ENCODE assay signal across 17 cellular contexts in genomic region chr5:152466079-152466745, GRCh38.
DNase-seq lines count a peak whose midpoint lies in the region; ATAC-seq, FAIRE-seq and TF ChIP-seq lines count a peak whose summit lies in the region.
"Had no signal": no experiment of that assay in that cellular context is flagged by ENCODE, and none has a peak within 500 bp of the region (broad histone marks: within the 10 kb centered on the region; RNA-seq: fewer than 3 reads in every experiment).

No MANE protein-coding gene starts in this region.

- peaks cover 2% of the 10 kb centered on the region for H3K27me3 Mint-ChIP-seq in H9 (ENCODE audit: low read depth)

- H3K79me1 ChIP-seq in H9 (ENCODE audit: insufficient read depth, low read depth, low read length, poor library complexity, severe bottlenecking) (no peaks in the 10 kb centered on the region), mesendoderm (ENCODE audit: low read length) (no peaks in the 10 kb centered on the region)

- no peak overlapping the region for H4K5ac ChIP-seq in H9 (ENCODE audit: insufficient read length, low read depth, low read length)
- H4K5ac ChIP-seq in mesendoderm (ENCODE audit: low read length), result no peak overlapping the region

- H3K4me3 Mint-ChIP-seq in H9, result no peak overlapping the region
- H3K4me3 Mint-ChIP-seq: B cell; CD8-positive, alpha-beta T cell had no signal

- H3K27ac ChIP-seq in H9 (ENCODE audit: insufficient read length, low read depth, low read length) (no peak overlapping the region), foreskin keratinocyte (no peak overlapping the region), mesendoderm (ENCODE audit: low read depth, low read length) (no peak overlapping the region), smooth muscle cell (ENCODE audit: low read depth) (no peak overlapping the region)
- H3K27ac ChIP-seq: BLaER1 treated with 17β-estradiol and CSF1 and Interleukin-3, amounts not matched to agents 10 nM and 100 nM had no signal

- intact Hi-C loops in left cardiac atrium (cut with DNase I), result no loop called here

- DNase-seq in H9, result no peak
- DNase-seq in foreskin keratinocyte, result no peak
- no peak for DNase-seq in left cardiac atrium
- DNase-seq in mesendoderm, result peak; percentile 55
- no peak for DNase-seq in DMS153 (lab: John Stamatoyannopoulos, UW)
- no peak for DNase-seq in smooth muscle cell (lab: John Stamatoyannopoulos, UW; ENCODE audit: unreplicated experiment)
- no peak for DNase-seq in urothelium cell line (ENCODE audit: low spot score)
- DNase-seq: Calu3; CD8-positive, alpha-beta T cell; DMS53; DND-41; EL; HCEC 1CT had no signal

- H4K8ac ChIP-seq in H9 (replicated peaks; ENCODE audit: insufficient read length, low read depth, low read length) (no peak overlapping the region), mesendoderm (ENCODE audit: low read depth, low read length) (no peak overlapping the region)

- H3K79me2 ChIP-seq in H9 (ENCODE audit: insufficient read depth, low read length) (no peaks in the 10 kb centered on the region), mesendoderm (ENCODE audit: control insufficient read depth, insufficient read depth, low read length) (no peaks in the 10 kb centered on the region), smooth muscle cell (ENCODE audit: low read depth) (no peaks in the 10 kb centered on the region)

- WGBS in H9 (ENCODE audit: extremely low coverage, insufficient read length, low lambda C conversion rate), result no CpG with 5 or more reads among the region's 3 CpGs
- no CpG with 5 or more reads among the region's 3 CpGs for WGBS in mesendoderm (ENCODE audit: extremely low coverage, insufficient coverage, low lambda C conversion rate)
- 80% methylated on average over 3 of the region's 3 CpGs for WGBS in smooth muscle cell (ENCODE audit: low lambda C conversion rate)

- H3K56ac ChIP-seq in H9 (ENCODE audit: insufficient read length, low read depth, low read length) (no peak overlapping the region), mesendoderm (ENCODE audit: low read length) (no peak overlapping the region)

- no peaks in the 10 kb centered on the region for H3K27me3 ChIP-seq in H9 (ENCODE audit: insufficient read depth, low read length)
- H3K27me3 ChIP-seq in foreskin keratinocyte, result peaks cover 4% of the 10 kb centered on the region
- H3K27me3 ChIP-seq in mesendoderm (ENCODE audit: insufficient read depth, low read length, poor library complexity), result no peaks in the 10 kb centered on the region
- H3K27me3 ChIP-seq in smooth muscle cell (ENCODE audit: low read depth), result no peaks in the 10 kb centered on the region
- H3K27me3 ChIP-seq: BLaER1 treated with 17β-estradiol and CSF1 and Interleukin-3, amounts not matched to agents 10 nM and 100 nM had no signal

- H3K36me3 Mint-ChIP-seq in H9 (ENCODE audit: insufficient read depth in 1 of 3, low read depth in 3 of 3), result no peaks in the 10 kb centered on the region
- H3K36me3 Mint-ChIP-seq: CD8-positive, alpha-beta T cell had no signal

- no peak overlapping the region for H2BK20ac ChIP-seq in H9 (ENCODE audit: low read depth, low read length, poor library complexity, severe bottlenecking)

- no peak for FAIRE-seq in urothelium cell line (lab: Jason Lieb, UNC)
- FAIRE-seq: GM12878, GM19239 had no signal

- H2BK15ac ChIP-seq in H9 (ENCODE audit: low read depth, low read length) (no peak overlapping the region), mesendoderm (replicated peaks; ENCODE audit: low read depth) (no peak overlapping the region)

- H3K4ac ChIP-seq in H9 (ENCODE audit: low read depth, low read length) (no peak overlapping the region), mesendoderm (ENCODE audit: low read depth, low read length) (no peak overlapping the region)

- no peaks in the 10 kb centered on the region for H3K9me3 Mint-ChIP-seq in H9
- H3K9me3 Mint-ChIP-seq: CD8-positive, alpha-beta T cell had no signal

- no peaks in the 10 kb centered on the region for H3K36me3 ChIP-seq in mesendoderm (ENCODE audit: control insufficient read depth, insufficient read depth, low read length)
- no peaks in the 10 kb centered on the region for H3K36me3 ChIP-seq in smooth muscle cell (ENCODE audit: low read depth)
- H3K36me3 ChIP-seq: BLaER1 treated with 17β-estradiol and CSF1 and Interleukin-3, amounts not matched to agents 10 nM and 100 nM had no signal

- no peak overlapping the region for H3K14ac ChIP-seq in H9 (ENCODE audit: insufficient read depth, low read length)

- peaks cover 3 to 4% of the 10 kb centered on the region in 2 experiments; a peak in 1 of 4 replicates for H3K4me1 Mint-ChIP-seq in H9
- H3K4me1 Mint-ChIP-seq: B cell had no signal

- H4K20me1 ChIP-seq in H9 (ENCODE audit: control insufficient read depth, insufficient read depth, insufficient read length), result no peaks in the 10 kb centered on the region
- H4K20me1 ChIP-seq in smooth muscle cell (ENCODE audit: low read depth), result no peaks in the 10 kb centered on the region
- H4K20me1 ChIP-seq: BLaER1 treated with 17β-estradiol and CSF1 and Interleukin-3, amounts not matched to agents 10 nM and 100 nM had no signal

- no peak overlapping the region for H4K91ac ChIP-seq in H9 (ENCODE audit: insufficient read length, low read depth, low read length)

- no peaks in the 10 kb centered on the region for H3F3A ChIP-seq in smooth muscle cell (ENCODE audit: low read depth)

- H2BK5ac ChIP-seq in H9 (ENCODE audit: insufficient read length, low read length) (no peak overlapping the region), mesendoderm (ENCODE audit: low read length) (no peak overlapping the region)

- H3K27ac Mint-ChIP-seq in H9, result no peak overlapping the region
- H3K27ac Mint-ChIP-seq: B cell; CD8-positive, alpha-beta T cell had no signal

- no peak for ATAC-seq in foreskin keratinocyte
- ATAC-seq in left cardiac atrium, result peak; percentile 65 to 89
- ATAC-seq: CD8-positive, alpha-beta T cell; GM12878 had no signal

- no peak overlapping the region for H2AK5ac ChIP-seq in H9 (ENCODE audit: insufficient read length, low read length)
- no peak overlapping the region for H2AK5ac ChIP-seq in mesendoderm (ENCODE audit: low read length)

- H3K4me1 ChIP-seq in H9 (ENCODE audit: insufficient read depth, low read length) (no peaks in the 10 kb centered on the region), foreskin keratinocyte (no peaks in the 10 kb centered on the region), mesendoderm (ENCODE audit: control insufficient read depth, low read depth, low read length) (no peaks in the 10 kb centered on the region), smooth muscle cell (ENCODE audit: low read depth) (no peaks in the 10 kb centered on the region)
- H3K4me1 ChIP-seq: BLaER1 treated with 17β-estradiol and CSF1 and Interleukin-3, amounts not matched to agents 10 nM and 100 nM had no signal

- no peak overlapping the region for H3K4me3 ChIP-seq in mesendoderm (ENCODE audit: low read length)
- no peak overlapping the region for H3K4me3 ChIP-seq in smooth muscle cell
- H3K4me3 ChIP-seq: BLaER1 treated with 17β-estradiol and CSF1 and Interleukin-3, amounts not matched to agents 10 nM and 100 nM; GM12878 had no signal

- H3K18ac ChIP-seq in H9 (ENCODE audit: insufficient read length, low read depth, low read length) (no peak overlapping the region), mesendoderm (ENCODE audit: low read length) (no peak overlapping the region)

- H3K9me3 ChIP-seq in H9 (ENCODE audit: control insufficient read depth, low read depth, low read length) (no peaks in the 10 kb centered on the region), smooth muscle cell (replicated peaks; ENCODE audit: low read depth) (no peaks in the 10 kb centered on the region)
- H3K9me3 ChIP-seq: BLaER1 treated with 17β-estradiol and CSF1 and Interleukin-3, amounts not matched to agents 10 nM and 100 nM had no signal

- TF ChIP-seq CTCF in H9 (conservative IDR thresholded peaks at IDR 0.05), result peak; percentile 18; the same call in 1 of the 3 replicates
- peak; percentile 6 for TF ChIP-seq CTCF in foreskin keratinocyte (conservative IDR thresholded peaks at IDR 0.05)
- no peak for TF ChIP-seq CTCF in smooth muscle cell (IDR thresholded peaks at IDR 0.05; ENCODE audit: borderline replicate concordance, insufficient read depth, poor library complexity, severe bottlenecking)

- H3K9ac ChIP-seq in H9 (ENCODE audit: extremely low read depth, insufficient read length, low read length) (no peak overlapping the region), mesendoderm (ENCODE audit: low read length) (no peak overlapping the region), smooth muscle cell (ENCODE audit: low read depth) (no peak overlapping the region)
- H3K9ac ChIP-seq: BLaER1 treated with 17β-estradiol and CSF1 and Interleukin-3, amounts not matched to agents 10 nM and 100 nM had no signal

- no peaks in the 10 kb centered on the region for H3K23me2 ChIP-seq in H9 (ENCODE audit: insufficient read length, low read depth, low read length, poor library complexity, severe bottlenecking)

- H2BK120ac ChIP-seq in H9 (ENCODE audit: low read depth, low read length, poor library complexity, severe bottlenecking) (no peak overlapping the region), mesendoderm (ENCODE audit: low read depth, low read length) (no peak overlapping the region)

- H2AFZ ChIP-seq in H9 (ENCODE audit: low read length), result no peak overlapping the region
- no peak overlapping the region for H2AFZ ChIP-seq in smooth muscle cell (ENCODE audit: low read depth)

- no peak overlapping the region for H3K4me2 ChIP-seq in H9 (ENCODE audit: insufficient read depth, insufficient read length, low read length)
- H3K4me2 ChIP-seq in mesendoderm (ENCODE audit: low read length), result no peak overlapping the region
- no peak overlapping the region for H3K4me2 ChIP-seq in smooth muscle cell
- H3K4me2 ChIP-seq: BLaER1 treated with 17β-estradiol and CSF1 and Interleukin-3, amounts not matched to agents 10 nM and 100 nM had no signal

- H3K23ac ChIP-seq in H9 (ENCODE audit: insufficient read length, low read depth, low read length) (no peak overlapping the region), mesendoderm (ENCODE audit: low read length) (no peak overlapping the region)

- H2BK12ac ChIP-seq in H9 (ENCODE audit: insufficient read length, low read depth, low read length), result no peak overlapping the region

- H3T11ph ChIP-seq in H9 (ENCODE audit: low read length), result no peak overlapping the region
